18 cellular contexts compared by ENCODE assay signal in genomic region chr2:219428469-219428868, GRCh38. TPM values are rescaled to one million over a fixed set of nuclear protein-coding genes. Genes with fewer than 3 reads are reported as not detected.
"Had no signal": no experiment of that assay in that cellular context is flagged by ENCODE, and none has a peak within 500 bp of the region (broad histone marks: within the 10 kb centered on the region; RNA-seq: fewer than 3 reads in every experiment).

No MANE protein-coding gene starts in this region.

- H3K9me3 ChIP-seq: left lung had no signal

- H3K36me3 ChIP-seq: brain microvascular endothelial cell, left lung had no signal

- DNase-seq: activated B cell treated with CpG ODN at 0.5 μM for 24 hours; activated CD4-positive, alpha-beta T cell treated with anti-CD3 and anti-CD28 coated beads for 48 hours; activated CD8-positive, alpha-beta memory T cell treated with anti-CD3 and anti-CD28 coated beads, Interleukin-2, amount 50 U/mL, for 4 hours; activated CD8-positive, alpha-beta T cell treated with anti-CD3 and anti-CD28 coated beads, Interleukin-2, amount 10 ng/mL, durations not matched to agents 7 days and 5 days; activated gamma-delta T cell treated with Interleukin-2 at 50 U/mL for 16 hours; activated T-cell treated with anti-CD3 and anti-CD28 coated beads, Interleukin-2, amount 50 U/mL, for 48 hours; amygdala; brain microvascular endothelial cell; effector CD8-positive, alpha-beta T cell; hippocampal formation; kidney; left lung; mesenchymal stem cell; T-helper 2 cell had no signal

- H3K4me3 ChIP-seq: left lung had no signal

- H3K27ac ChIP-seq: brain microvascular endothelial cell, left lung had no signal

- H3K27me3 ChIP-seq: brain microvascular endothelial cell had no signal

- H3K4me1 ChIP-seq: left lung had no signal

- ATAC-seq: activated CD8-positive, alpha-beta T cell treated with anti-CD3 and anti-CD28 coated beads, Interleukin-2, amount 10 ng/mL, durations not matched to agents 7 days and 5 days; left lung; stimulated activated effector memory CD8-positive, alpha-beta T cell treated with anti-CD3 and anti-CD28 coated beads, Interleukin-12 subunit alpha, Interleukin-12 subunit beta, amount 100 ng/mL, for 72 hours had no signal

RNA-seq across cellular contexts. Expression of gene DES, which starts 10.3 kb away (rescaled TPM):
- total RNA-seq: activated B cell treated with CpG ODN at 0.5 μM for 24 hours; activated CD8-positive, alpha-beta T cell treated with anti-CD3 and anti-CD28 coated beads, Interleukin-2, amount 10 ng/mL, durations not matched to agents 7 days and 5 days; endothelial cell of umbilical vein; pulmonary artery endothelial cell had no signal
- polyA plus RNA-seq: endothelial cell of umbilical vein, neural cell had no signal
